In the genomic region with DNA sequence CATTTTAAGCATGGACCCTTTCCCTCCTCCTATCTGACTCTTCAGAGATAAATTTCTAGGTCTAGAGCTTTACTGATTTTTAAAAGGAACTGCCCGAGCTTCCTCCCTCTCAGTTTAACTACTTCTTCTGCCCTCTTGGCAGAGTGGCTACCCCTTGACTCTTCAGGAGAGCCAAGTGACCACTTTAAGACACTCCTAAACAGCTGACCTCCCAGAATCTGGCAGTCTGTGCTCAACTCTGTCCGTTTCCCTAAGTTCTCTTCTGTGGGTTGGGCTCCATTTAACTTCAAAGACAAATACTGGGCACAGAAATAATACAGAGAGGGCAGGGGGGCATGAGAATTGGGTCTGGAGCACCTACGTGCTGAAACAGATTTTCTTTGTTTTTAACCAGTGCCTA, we compare ENCODE assay signal across 12 cellular contexts.
"Had no signal": no experiment of that assay in that cellular context is flagged by ENCODE, and none has a peak within 500 bp of the region (broad histone marks: within the 10 kb centered on the region; RNA-seq: fewer than 3 reads in every experiment).

No MANE protein-coding gene starts in this region.

- H3K27ac ChIP-seq: coronary artery, esophagus squamous epithelium, WERI-Rb-1 had no signal

- H3K27me3 Mint-ChIP-seq: activated naive CD4-positive, alpha-beta T cell treated with anti-CD3 and anti-CD28 coated beads, Interleukin-2, amount 10 ng/mL, durations not matched to agents 7 days and 5 days had no signal

- H3K4me3 Mint-ChIP-seq: activated CD4-positive, alpha-beta memory T cell treated with anti-CD3 and anti-CD28 coated beads for 36 hours; activated CD8-positive, alpha-beta memory T cell treated with anti-CD3 and anti-CD28 coated beads, Interleukin-2, amount 10 ng/mL, durations not matched to agents 7 days and 5 days; activated naive CD4-positive, alpha-beta T cell treated with anti-CD3 and anti-CD28 coated beads, Interleukin-2, amount 10 ng/mL, durations not matched to agents 7 days and 5 days; mesothelial cell of epicardium; stimulated activated memory B cell treated with anti-CD40 and anti-IgM and Interleukin-4, amounts not matched to agents 10 μg/mL and 1 μg/mL and 100 μg/mL, for 72 hours had no signal

- H3K4me3 ChIP-seq: coronary artery, esophagus squamous epithelium had no signal

- H3K27ac Mint-ChIP-seq: activated CD4-positive, alpha-beta memory T cell treated with anti-CD3 and anti-CD28 coated beads for 36 hours; activated CD8-positive, alpha-beta memory T cell treated with anti-CD3 and anti-CD28 coated beads, Interleukin-2, amount 10 ng/mL, durations not matched to agents 7 days and 5 days; activated naive CD4-positive, alpha-beta T cell treated with anti-CD3 and anti-CD28 coated beads, Interleukin-2, amount 10 ng/mL, durations not matched to agents 7 days and 5 days; mesothelial cell of epicardium; stimulated activated memory B cell treated with anti-CD40 and anti-IgM and Interleukin-4, amounts not matched to agents 10 μg/mL and 1 μg/mL and 100 μg/mL, for 72 hours had no signal

- H3K4me1 ChIP-seq: esophagus squamous epithelium had no signal

- H3K27me3 ChIP-seq: esophagus squamous epithelium had no signal

- DNase-seq: activated CD4-positive, alpha-beta memory T cell treated with anti-CD3 and anti-CD28 coated beads for 36 hours; activated CD8-positive, alpha-beta memory T cell treated with anti-CD3 and anti-CD28 coated beads, Interleukin-2, amount 10 ng/mL, durations not matched to agents 7 days and 5 days; activated naive CD4-positive, alpha-beta T cell treated with anti-CD3 and anti-CD28 coated beads, Interleukin-2, amount 10 ng/mL, durations not matched to agents 7 days and 5 days; activated T-cell treated with anti-CD3 and anti-CD28 coated beads, Interleukin-2, amount 50 U/mL, for 1 hour; esophagus squamous epithelium; foreskin fibroblast; kidney glomerular epithelial cell; stimulated activated CD4-positive, alpha-beta T cell treated with anti-CD3 and anti-CD28 coated beads, Interleukin-2, amount 100 ng/mL, for 48 hours; WERI-Rb-1 had no signal

- H3K36me3 Mint-ChIP-seq: activated CD4-positive, alpha-beta memory T cell treated with anti-CD3 and anti-CD28 coated beads for 36 hours; activated CD8-positive, alpha-beta memory T cell treated with anti-CD3 and anti-CD28 coated beads, Interleukin-2, amount 10 ng/mL, durations not matched to agents 7 days and 5 days; activated naive CD4-positive, alpha-beta T cell treated with anti-CD3 and anti-CD28 coated beads, Interleukin-2, amount 10 ng/mL, durations not matched to agents 7 days and 5 days; mesothelial cell of epicardium; stimulated activated memory B cell treated with anti-CD40 and anti-IgM and Interleukin-4, amounts not matched to agents 10 μg/mL and 1 μg/mL and 100 μg/mL, for 72 hours had no signal

- H3K9me3 Mint-ChIP-seq: activated CD4-positive, alpha-beta memory T cell treated with anti-CD3 and anti-CD28 coated beads for 36 hours; activated naive CD4-positive, alpha-beta T cell treated with anti-CD3 and anti-CD28 coated beads, Interleukin-2, amount 10 ng/mL, durations not matched to agents 7 days and 5 days; mesothelial cell of epicardium; stimulated activated memory B cell treated with anti-CD40 and anti-IgM and Interleukin-4, amounts not matched to agents 10 μg/mL and 1 μg/mL and 100 μg/mL, for 72 hours had no signal

- H3K36me3 ChIP-seq: esophagus squamous epithelium, WERI-Rb-1 had no signal

- H3K4me1 Mint-ChIP-seq: activated naive CD4-positive, alpha-beta T cell treated with anti-CD3 and anti-CD28 coated beads, Interleukin-2, amount 10 ng/mL, durations not matched to agents 7 days and 5 days had no signal

- ATAC-seq: activated CD8-positive, alpha-beta memory T cell treated with anti-CD3 and anti-CD28 coated beads, Interleukin-2, amount 10 ng/mL, durations not matched to agents 7 days and 5 days; stimulated activated memory B cell treated with anti-CD40 and anti-IgM and Interleukin-4, amounts not matched to agents 10 μg/mL and 1 μg/mL and 100 μg/mL, for 72 hours had no signal

- H3K9me3 ChIP-seq: esophagus squamous epithelium had no signal
